Comparison of ENCODE assay signal across 1 cellular context in the genomic region with DNA sequence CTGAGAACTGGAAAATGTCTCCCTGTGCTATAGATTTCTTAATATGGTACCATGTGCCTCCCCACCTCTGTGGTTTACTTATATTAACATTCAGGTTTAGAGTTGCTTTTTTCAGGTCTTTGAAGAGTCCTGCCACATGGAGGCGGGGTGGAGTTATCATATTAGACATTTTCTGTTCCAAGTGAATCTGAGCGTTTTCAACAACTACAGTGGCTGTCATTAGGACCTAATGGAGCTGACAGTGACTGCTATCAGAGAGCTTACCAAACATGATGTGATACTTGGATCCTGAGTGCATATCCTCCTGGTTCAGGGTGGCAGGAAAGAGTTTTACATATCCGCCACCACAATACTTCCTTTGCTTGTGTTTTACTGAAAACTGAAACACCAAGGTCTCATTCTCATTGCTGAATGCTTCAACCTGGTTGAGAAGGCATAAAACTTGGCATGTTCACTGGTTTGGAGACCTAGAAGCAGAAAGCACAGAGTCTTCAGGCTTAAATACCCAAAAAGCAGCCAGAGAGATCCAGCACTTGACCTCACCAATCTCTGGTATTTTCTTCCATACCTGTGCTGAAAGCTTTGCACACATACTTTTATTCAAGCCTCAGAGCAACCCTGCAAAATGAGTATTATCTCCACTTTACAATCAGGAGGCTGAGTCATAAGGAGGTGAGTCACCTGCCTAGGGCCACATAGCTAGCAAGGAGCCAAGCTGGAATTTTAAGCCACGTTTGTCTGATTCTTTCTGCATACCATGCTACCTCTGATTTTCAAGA.
A peak's percentile ranks its signal among the peaks of the same experiment; 100 is the strongest.
TF ChIP-seq lines count a peak whose summit lies in the region.

No MANE protein-coding gene starts in this region.

TF ChIP-seq in K562, 482 proteins besides CTCF, POLR2A, EP300 and RAD21 (continued from another document and continues in another):
- TF ChIP-seq BRD9 (IDR thresholded peaks at IDR 0.05; ENCODE audit: low read depth, partially characterized antibody) = no peak
- TF ChIP-seq, protein P1, sequence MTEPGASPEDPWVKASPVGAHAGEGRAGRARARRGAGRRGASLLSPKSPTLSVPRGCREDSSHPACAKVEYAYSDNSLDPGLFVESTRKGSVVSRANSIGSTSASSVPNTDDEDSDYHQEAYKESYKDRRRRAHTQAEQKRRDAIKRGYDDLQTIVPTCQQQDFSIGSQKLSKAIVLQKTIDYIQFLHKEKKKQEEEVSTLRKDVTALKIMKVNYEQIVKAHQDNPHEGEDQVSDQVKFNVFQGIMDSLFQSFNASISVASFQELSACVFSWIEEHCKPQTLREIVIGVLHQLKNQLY (CRISPR knock-in tag; conservative IDR thresholded peaks at IDR 0.05) = no peak
- TF ChIP-seq ZNF445 (CRISPR knock-in tag; IDR thresholded peaks at IDR 0.05; ENCODE audit: low read depth) = no peak
- TF ChIP-seq ZNF589 (CRISPR knock-in tag; IDR thresholded peaks at IDR 0.05; ENCODE audit: low read depth) = no peak
- no peak for TF ChIP-seq PTBP1 (IDR thresholded peaks at IDR 0.05; ENCODE audit: low read depth, low read length)
- no peak for TF ChIP-seq ZZZ3 (IDR thresholded peaks at IDR 0.05)
- TF ChIP-seq FOXJ3 (CRISPR knock-in tag; IDR thresholded peaks at IDR 0.05) = no peak
- no peak for TF ChIP-seq ZBTB7A (IDR thresholded peaks at IDR 0.05; ENCODE audit: borderline replicate concordance, control insufficient read depth, low read depth, low read length)
- no peak for TF ChIP-seq ELF4 (CRISPR knock-in tag; IDR thresholded peaks at IDR 0.05)
- TF ChIP-seq HOXB6 (CRISPR knock-in tag; IDR thresholded peaks at IDR 0.05; ENCODE audit: borderline replicate concordance) = no peak
- no peak for TF ChIP-seq ZBTB43 (CRISPR knock-in tag; IDR thresholded peaks at IDR 0.05)
- no peak for TF ChIP-seq TCF7 (IDR thresholded peaks at IDR 0.05; ENCODE audit: borderline replicate concordance)
- TF ChIP-seq TARDBP (IDR thresholded peaks at IDR 0.05) = no peak
- no peak for TF ChIP-seq POLR2H (tag; IDR thresholded peaks at IDR 0.05; ENCODE audit: low read depth)
- TF ChIP-seq ZNF431 (CRISPR knock-in tag; IDR thresholded peaks at IDR 0.05) = no peak
- peak; percentile 97 for TF ChIP-seq SMARCA4 (IDR thresholded peaks at IDR 0.05)
- TF ChIP-seq ILF3 (IDR thresholded peaks at IDR 0.05; ENCODE audit: borderline replicate concordance) = no peak
- no peak for TF ChIP-seq STAT5A (IDR thresholded peaks at IDR 0.05; ENCODE audit: borderline replicate concordance, low read length)
- no peak for TF ChIP-seq HNRNPLL (IDR thresholded peaks at IDR 0.05; ENCODE audit: low read depth, low read length, poor library complexity, severe bottlenecking)
- no peak for TF ChIP-seq ERF (CRISPR knock-in tag; IDR thresholded peaks at IDR 0.05)
- no peak for TF ChIP-seq RBM22 (IDR thresholded peaks at IDR 0.05; ENCODE audit: low read depth, low read length, poor library complexity, severe bottlenecking)
- peak; percentile 80 for TF ChIP-seq ATF4 (CRISPR knock-in tag; IDR thresholded peaks at IDR 0.05)
- peak; percentile 92 for TF ChIP-seq ARID1B (IDR thresholded peaks at IDR 0.05)
- TF ChIP-seq ZNF274 (IDR thresholded peaks at IDR 0.05; ENCODE audit: borderline replicate concordance, low read depth, low read length) = no peak
- no peak for TF ChIP-seq ZNF76 (CRISPR knock-in tag; IDR thresholded peaks at IDR 0.05; ENCODE audit: borderline replicate concordance)
- TF ChIP-seq, protein P2, sequence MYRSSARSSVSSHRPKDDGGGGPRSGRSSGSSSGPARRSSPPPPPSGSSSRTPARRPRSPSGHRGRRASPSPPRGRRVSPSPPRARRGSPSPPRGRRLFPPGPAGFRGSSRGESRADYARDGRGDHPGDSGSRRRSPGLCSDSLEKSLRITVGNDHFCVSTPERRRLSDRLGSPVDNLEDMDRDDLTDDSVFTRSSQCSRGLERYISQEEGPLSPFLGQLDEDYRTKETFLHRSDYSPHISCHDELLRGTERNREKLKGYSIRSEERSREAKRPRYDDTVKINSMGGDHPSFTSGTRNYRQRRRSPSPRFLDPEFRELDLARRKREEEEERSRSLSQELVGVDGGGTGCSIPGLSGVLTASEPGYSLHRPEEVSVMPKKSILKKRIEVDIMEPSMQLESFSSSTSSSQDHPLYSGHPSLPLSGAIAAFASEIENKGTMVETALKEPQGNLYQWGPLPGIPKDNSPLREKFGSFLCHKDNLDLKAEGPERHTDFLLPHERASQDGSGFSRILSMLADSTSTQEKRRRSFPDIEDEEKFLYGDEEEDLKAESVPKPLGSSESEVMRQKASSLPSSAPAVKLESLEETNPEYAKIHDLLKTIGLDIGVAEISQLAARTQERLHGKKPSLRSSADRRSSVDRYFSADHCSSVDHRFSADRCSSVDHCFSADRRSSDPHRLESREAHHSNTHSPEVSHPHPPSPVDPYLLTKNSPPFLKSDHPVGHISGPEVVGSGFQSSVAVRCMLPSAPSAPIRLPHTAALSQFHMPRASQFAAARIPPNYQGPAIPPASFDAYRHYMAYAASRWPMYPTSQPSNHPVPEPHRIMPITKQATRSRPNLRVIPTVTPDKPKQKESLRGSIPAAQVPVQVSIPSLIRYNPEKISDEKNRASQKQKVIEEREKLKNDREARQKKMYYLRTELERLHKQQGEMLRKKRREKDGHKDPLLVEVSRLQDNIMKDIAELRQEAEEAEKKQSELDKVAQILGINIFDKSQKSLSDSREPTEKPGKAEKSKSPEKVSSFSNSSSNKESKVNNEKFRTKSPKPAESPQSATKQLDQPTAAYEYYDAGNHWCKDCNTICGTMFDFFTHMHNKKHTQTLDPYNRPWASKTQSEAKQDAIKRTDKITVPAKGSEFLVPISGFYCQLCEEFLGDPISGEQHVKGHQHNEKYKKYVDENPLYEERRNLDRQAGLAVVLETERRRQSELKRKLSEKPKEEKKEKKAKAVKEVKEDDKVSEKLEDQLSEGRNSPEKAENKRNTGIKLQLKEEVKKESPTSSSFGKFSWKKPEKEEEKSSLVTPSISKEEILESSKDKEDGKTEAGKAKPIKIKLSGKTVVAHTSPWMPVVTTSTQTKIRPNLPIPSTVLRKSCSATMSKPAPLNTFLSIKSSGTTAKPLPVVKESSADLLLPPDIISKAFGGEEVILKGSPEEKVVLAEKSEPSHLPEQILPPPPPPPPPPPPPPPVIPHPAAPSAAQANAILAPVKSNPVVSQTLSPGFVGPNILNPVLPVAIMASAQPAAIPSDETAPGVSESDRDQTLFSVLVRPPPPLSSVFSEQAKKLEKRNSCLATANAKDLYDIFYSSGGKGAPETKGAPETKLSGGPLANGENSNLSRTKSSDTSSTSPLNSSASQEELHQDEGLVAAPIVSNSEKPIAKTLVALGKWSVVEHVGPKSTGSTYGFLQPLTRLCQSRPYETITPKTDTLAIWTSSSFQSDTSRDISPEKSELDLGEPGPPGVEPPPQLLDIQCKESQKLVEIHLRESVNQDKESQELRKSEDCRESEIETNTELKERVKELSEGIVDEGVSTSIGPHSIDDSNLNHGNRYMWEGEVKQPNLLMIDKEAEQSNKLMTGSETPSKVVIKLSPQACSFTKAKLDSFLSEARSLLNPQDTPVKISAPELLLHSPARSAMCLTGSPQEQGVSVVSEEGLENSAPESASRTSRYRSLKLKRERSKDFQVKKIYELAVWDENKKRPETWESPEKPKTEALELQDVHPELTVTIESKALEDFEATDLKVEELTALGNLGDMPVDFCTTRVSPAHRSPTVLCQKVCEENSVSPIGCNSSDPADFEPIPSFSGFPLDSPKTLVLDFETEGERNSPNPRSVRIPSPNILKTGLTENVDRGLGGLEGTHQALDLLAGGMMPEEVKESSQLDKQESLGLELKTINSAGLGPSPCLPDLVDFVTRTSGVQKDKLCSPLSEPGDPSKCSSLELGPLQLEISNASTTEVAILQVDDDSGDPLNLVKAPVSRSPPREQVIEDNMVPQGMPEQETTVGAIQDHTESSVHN (IDR thresholded peaks at IDR 0.05; ENCODE audit: borderline replicate concordance in 1 of 2, low read depth in 1 of 2) = no peak
- no peak for TF ChIP-seq NRF1 (conservative IDR thresholded peaks at IDR 0.05 in 1 of 2, IDR thresholded peaks at IDR 0.05 in 1 of 2)
- TF ChIP-seq, protein P3, sequence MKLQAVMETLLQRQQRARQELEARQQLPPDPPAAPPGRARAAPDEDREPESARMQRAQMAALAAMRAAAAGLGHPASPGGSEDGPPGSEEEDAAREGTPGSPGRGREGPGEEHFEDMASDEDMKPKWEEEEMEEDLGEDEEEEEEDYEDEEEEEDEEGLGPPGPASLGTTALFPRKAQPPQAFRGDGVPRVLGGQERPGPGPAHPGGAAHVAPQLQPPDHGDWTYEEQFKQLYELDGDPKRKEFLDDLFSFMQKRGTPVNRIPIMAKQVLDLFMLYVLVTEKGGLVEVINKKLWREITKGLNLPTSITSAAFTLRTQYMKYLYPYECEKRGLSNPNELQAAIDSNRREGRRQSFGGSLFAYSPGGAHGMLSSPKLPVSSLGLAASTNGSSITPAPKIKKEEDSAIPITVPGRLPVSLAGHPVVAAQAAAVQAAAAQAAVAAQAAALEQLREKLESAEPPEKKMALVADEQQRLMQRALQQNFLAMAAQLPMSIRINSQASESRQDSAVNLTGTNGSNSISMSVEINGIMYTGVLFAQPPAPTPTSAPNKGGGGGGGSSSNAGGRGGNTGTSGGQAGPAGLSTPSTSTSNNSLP (IDR thresholded peaks at IDR 0.05; ENCODE audit: borderline replicate concordance, low read depth, low read length) = no peak
- no peak for TF ChIP-seq ZNF174 (CRISPR knock-in tag; IDR thresholded peaks at IDR 0.05)
- TF ChIP-seq, protein P4, sequence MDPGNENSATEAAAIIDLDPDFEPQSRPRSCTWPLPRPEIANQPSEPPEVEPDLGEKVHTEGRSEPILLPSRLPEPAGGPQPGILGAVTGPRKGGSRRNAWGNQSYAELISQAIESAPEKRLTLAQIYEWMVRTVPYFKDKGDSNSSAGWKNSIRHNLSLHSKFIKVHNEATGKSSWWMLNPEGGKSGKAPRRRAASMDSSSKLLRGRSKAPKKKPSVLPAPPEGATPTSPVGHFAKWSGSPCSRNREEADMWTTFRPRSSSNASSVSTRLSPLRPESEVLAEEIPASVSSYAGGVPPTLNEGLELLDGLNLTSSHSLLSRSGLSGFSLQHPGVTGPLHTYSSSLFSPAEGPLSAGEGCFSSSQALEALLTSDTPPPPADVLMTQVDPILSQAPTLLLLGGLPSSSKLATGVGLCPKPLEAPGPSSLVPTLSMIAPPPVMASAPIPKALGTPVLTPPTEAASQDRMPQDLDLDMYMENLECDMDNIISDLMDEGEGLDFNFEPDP (CRISPR knock-in tag; IDR thresholded peaks at IDR 0.05) = no peak
- TF ChIP-seq CBX1 (IDR thresholded peaks at IDR 0.05; ENCODE audit: low read depth) = no peak
- TF ChIP-seq RERE (CRISPR knock-in tag; IDR thresholded peaks at IDR 0.05; ENCODE audit: borderline replicate concordance) = no peak
- TF ChIP-seq ADNP (tag; IDR thresholded peaks at IDR 0.05) = no peak
- no peak for TF ChIP-seq ZNF507 (tag; conservative IDR thresholded peaks at IDR 0.05)
- TF ChIP-seq GABPB1 (CRISPR knock-in tag; IDR thresholded peaks at IDR 0.05) = 0 out of 2 replicates have a peak, but pooled peaks have one; percentile 5
